ENCODE assay signal across 23 cellular contexts in the genomic region with DNA sequence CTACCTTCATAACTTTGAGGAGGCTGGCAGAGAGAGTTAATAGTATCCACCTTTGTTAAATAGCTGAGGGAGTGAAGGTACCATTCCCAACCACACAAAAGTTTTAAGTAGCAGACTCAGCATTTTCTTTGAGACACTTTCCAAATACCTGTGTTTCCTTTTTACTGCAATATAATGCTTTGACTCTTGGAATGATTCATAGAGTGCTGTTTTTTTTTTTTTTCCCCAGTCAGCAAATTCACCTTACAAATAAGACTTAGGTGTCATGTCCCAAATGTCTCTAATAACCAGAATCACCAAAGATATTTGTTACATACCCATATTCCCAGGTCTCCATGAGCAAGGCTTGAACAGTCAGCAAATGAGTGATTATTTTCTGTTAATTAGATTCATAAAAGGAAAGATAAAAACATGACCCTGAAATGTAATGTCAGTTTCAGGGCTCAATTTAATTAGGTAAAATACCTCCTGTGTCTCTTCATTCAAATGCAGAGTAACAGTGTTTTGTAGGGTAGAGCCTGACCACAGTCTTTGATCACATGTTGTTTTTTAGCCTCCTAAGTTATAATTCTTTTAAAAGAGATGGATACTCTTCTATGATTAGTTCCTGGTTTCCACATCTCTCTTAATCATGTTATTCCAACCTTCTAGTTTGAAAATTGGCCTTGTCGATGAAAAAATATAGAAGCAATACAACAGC. TPM values are rescaled to one million over a fixed set of nuclear protein-coding genes. Genes with fewer than 3 reads are reported as not detected.
DNase-seq lines count a peak whose midpoint lies in the region; ATAC-seq, FAIRE-seq and TF ChIP-seq lines count a peak whose summit lies in the region.
"Had no signal": no experiment of that assay in that cellular context is flagged by ENCODE, and none has a peak within 500 bp of the region (broad histone marks: within the 10 kb centered on the region; RNA-seq: fewer than 3 reads in every experiment).

No MANE protein-coding gene starts in this region.

- no peak overlapping the region for H2BK15ac ChIP-seq in H1 (ENCODE audit: low read length)

- no peak overlapping the region for H3K27ac ChIP-seq in A549
- no peak overlapping the region for H3K27ac ChIP-seq in H1 (ENCODE audit: low read depth, low read length)
- H3K27ac ChIP-seq in hepatocyte: no peak overlapping the region
- H3K27ac ChIP-seq: GM23248 had no signal

- H3K27me3 ChIP-seq in H7 (ENCODE audit: control insufficient read depth, insufficient read depth, low read length) (no peaks in the 10 kb centered on the region), H1 (replicated peaks in 1 of 4; ENCODE audit: control insufficient read depth in 3 of 4, extremely low read depth in 1 of 4, insufficient read depth in 3 of 4, low read length in 3 of 4) (no peaks in the 10 kb centered on the region), hepatocyte (no peaks in the 10 kb centered on the region)

- POLR2A ChIA-PET in A549 (lab: Yijun Ruan, JAX) (no interaction called here), WTC11 (lab: Charles Lee) (no interaction called here), H1 (lab: Charles Lee; ENCODE audit: partially characterized antibody) (no interaction called here)

- H4K91ac ChIP-seq in H1 (replicated peaks; ENCODE audit: insufficient read length, low read length): no peak overlapping the region

- TF ChIP-seq EP300 in A549 (IDR thresholded peaks at IDR 0.05) (no peak), H1 (IDR thresholded peaks at IDR 0.05; ENCODE audit: borderline replicate concordance in 1 of 2, low read depth in 2 of 2, low read length in 2 of 2) (no peak)

- no peak overlapping the region for H3K4me3 Mint-ChIP-seq in WTC11
- H3K4me3 Mint-ChIP-seq: CD4-positive, alpha-beta memory T cell had no signal

- H3K18ac ChIP-seq in H1 (ENCODE audit: extremely low read depth, low read length): no peak overlapping the region

- peaks cover 13% of the 10 kb centered on the region for H3K36me3 Mint-ChIP-seq in WTC11
- H3K36me3 Mint-ChIP-seq: CD4-positive, alpha-beta memory T cell had no signal

- no peak for FAIRE-seq in A549 (lab: Jason Lieb, UNC)
- no peak for FAIRE-seq in H1 (lab: Jason Lieb, UNC)
- FAIRE-seq: GM12892, H54 had no signal

- H3K27ac Mint-ChIP-seq in WTC11: no peak overlapping the region
- H3K27ac Mint-ChIP-seq: CD4-positive, alpha-beta memory T cell had no signal

- H3K23ac ChIP-seq in H1 (ENCODE audit: insufficient read length): no peak overlapping the region

- no peak for TF ChIP-seq POLR2A in A549 (IDR thresholded peaks at IDR 0.05; ENCODE audit: low read length)
- no peak for TF ChIP-seq POLR2A in H1 (IDR thresholded peaks at IDR 0.05; ENCODE audit: control extremely low read depth in 1 of 2, low read depth in 2 of 2, low read length in 2 of 2)

- CTCF ChIA-PET in A549 (lab: Yijun Ruan, JAX): no interaction called here
- CTCF ChIA-PET in WTC11 (lab: Charles Lee): no interaction called here
- CTCF ChIA-PET in H1 (lab: Charles Lee; ENCODE audit: partially characterized antibody): interaction anchor here (1.2 kb wide), 1 partner anchor 12 kb away, joined by 3 read pairs; no protein-coding TSS in a partner anchor

- no peaks in the 10 kb centered on the region for H3K23me2 ChIP-seq in H1 (ENCODE audit: low read depth, low read length)

- no peak overlapping the region for H3K4me2 ChIP-seq in A549
- no peak overlapping the region for H3K4me2 ChIP-seq in H1 (ENCODE audit: insufficient read depth in 1 of 2, low read depth in 2 of 2, low read length in 2 of 2)
- no peak overlapping the region for H3K4me2 ChIP-seq in hepatocyte

- no peak overlapping the region for H2BK20ac ChIP-seq in H1 (ENCODE audit: low read length)

- peak overlapping the region in 1 of 4 experiments; percentile 34; a peak in 1 of 7 replicates for H3K9ac ChIP-seq in H1 (replicated peaks in 1 of 4; ENCODE audit: extremely low read depth in 1 of 4, low read depth in 3 of 4, low read length in 3 of 4)
- H3K9ac ChIP-seq: GM23248 had no signal

- H3K9me3 Mint-ChIP-seq in WTC11: peaks cover 12% of the 10 kb centered on the region

- no peak overlapping the region for H2AK5ac ChIP-seq in H1 (ENCODE audit: low read depth, low read length)

- H3K27me3 Mint-ChIP-seq in WTC11 (ENCODE audit: low read depth): no peaks in the 10 kb centered on the region
- H3K27me3 Mint-ChIP-seq: CD4-positive, alpha-beta memory T cell had no signal

- no peak overlapping the region for H2BK5ac ChIP-seq in H1 (ENCODE audit: low read depth, low read length)

- ATAC-seq in A549 (no peak), WTC11 (peak; percentile 52; the same call in 1 of the 2 replicates)

- no peak for TF ChIP-seq CTCF in A549 (IDR thresholded peaks at IDR 0.05)
- TF ChIP-seq CTCF in WTC11 (IDR thresholded peaks at IDR 0.05): no peak
- no peak for TF ChIP-seq CTCF in H1 (IDR thresholded peaks at IDR 0.05; ENCODE audit: control extremely low read depth in 1 of 3, insufficient read depth in 1 of 3, low read depth in 1 of 3, low read length in 3 of 3)
- no peak for TF ChIP-seq CTCF in hepatocyte (IDR thresholded peaks at IDR 0.05; ENCODE audit: poor library complexity)

- no peak for DNase-seq in A549 (ENCODE audit: low read depth in 1 of 2, low spot score in 1 of 2)
- peak; percentile 23 for DNase-seq in H7
- no peak for DNase-seq in WTC11 (ENCODE audit: low spot score)
- no peak for DNase-seq in H1 (ENCODE audit: low read depth in 1 of 2, low spot score in 2 of 2)
- DNase-seq in activated CD4-positive, alpha-beta T cell treated with anti-CD3 and anti-CD28 coated beads, Interleukin-2, amount 50 U/mL, for 1 hour: no peak
- no peak for DNase-seq in GF-D8 (lab: John Stamatoyannopoulos, UW)
- DNase-seq in hepatocyte (ENCODE audit: low spot score): no peak
- no peak for DNase-seq in HuH-7.5 (ENCODE audit: low spot score)
- DNase-seq: 8988T; C1 segment of cervical spinal cord; Calu3; CD4-positive, alpha-beta memory T cell; COR-L47; DMS53; DMS79 treated with DMSO at 0.1 percent for 48 hours; GM23248; HCEC 1CT had no signal

- H4K8ac ChIP-seq in H1 (ENCODE audit: extremely low read depth, insufficient read depth, low read length): no peak overlapping the region

- H3K9me2 ChIP-seq in hepatocyte (replicated peaks; ENCODE audit: insufficient read depth): no peaks in the 10 kb centered on the region

- no peak overlapping the region for H2BK12ac ChIP-seq in H1 (ENCODE audit: low read depth, low read length)

- WGBS in A549 (ENCODE audit: missing lambda C conversion rate): 72% methylated on average over 1 of the region's 1 CpG
- 61% methylated on average over 1 of the region's 1 CpG; no CpG with 5 or more reads in 1 of the 2 experiments for WGBS in H1 (ENCODE audit: extremely low coverage in 1 of 2, insufficient coverage in 1 of 2, insufficient read length in 1 of 2, insufficient replicate concordance in 2 of 2, low coverage in 1 of 2, low lambda C conversion rate in 2 of 2, missing lambda C conversion rate in 1 of 2), 2 experiments
- 90% methylated on average over 1 of the region's 1 CpG for WGBS in hepatocyte (ENCODE audit: low lambda C conversion rate, missing lambda C conversion rate)

- H3K79me2 ChIP-seq in H1 (ENCODE audit: control insufficient read depth in 1 of 2, insufficient read depth in 2 of 2, low read length in 2 of 2) (no peaks in the 10 kb centered on the region), hepatocyte (no peaks in the 10 kb centered on the region)

- H4K5ac ChIP-seq in H1 (ENCODE audit: insufficient read length, low read depth, low read length): no peak overlapping the region

- no peak overlapping the region for H3K56ac ChIP-seq in H1 (replicated peaks; ENCODE audit: insufficient read length, low read depth, low read length)

- no peak for TF ChIP-seq RAD21 in A549 (conservative IDR thresholded peaks at IDR 0.05 in 1 of 2, IDR thresholded peaks at IDR 0.05 in 1 of 2)
- no peak for TF ChIP-seq RAD21 in H1 (IDR thresholded peaks at IDR 0.05 in 1 of 2, conservative IDR thresholded peaks at IDR 0.05 in 1 of 2; ENCODE audit: low read depth in 2 of 2, low read length in 2 of 2)

- H2AFZ ChIP-seq in H1 (ENCODE audit: low read length): no peak overlapping the region
- H2AFZ ChIP-seq in hepatocyte: no peak overlapping the region
- H2AFZ ChIP-seq: GM23248 had no signal

- H3K36me3 ChIP-seq in H7 (replicated peaks; ENCODE audit: control insufficient read depth, insufficient read depth, low read length): no peaks in the 10 kb centered on the region
- H3K36me3 ChIP-seq in H1 (ENCODE audit: control insufficient read depth in 2 of 4, insufficient read depth in 4 of 4, low read length in 3 of 4): peaks cover 0 to 1% (median 0%) of the 10 kb centered on the region in 4 experiments; a peak in 2 of 8 replicates
- H3K36me3 ChIP-seq in hepatocyte (replicated peaks; ENCODE audit: insufficient read depth, low read depth): no peaks in the 10 kb centered on the region

- no peak overlapping the region for H3K4ac ChIP-seq in H1 (replicated peaks; ENCODE audit: insufficient read length, low read depth, low read length)

- peaks cover 18% of the 10 kb centered on the region for H3K4me1 Mint-ChIP-seq in WTC11
- H3K4me1 Mint-ChIP-seq: CD4-positive, alpha-beta memory T cell had no signal

- no peaks in the 10 kb centered on the region for H3K79me1 ChIP-seq in H1 (ENCODE audit: low read depth, low read length)

- H3K4me1 ChIP-seq in A549 (no peaks in the 10 kb centered on the region), H1 (replicated peaks in 1 of 4; ENCODE audit: control insufficient read depth in 3 of 4, insufficient read depth in 4 of 4, low read length in 3 of 4) (peaks cover 0 to 3% (median 1%) of the 10 kb centered on the region in 4 experiments; a peak in 3 of 7 replicates), hepatocyte (ENCODE audit: insufficient read depth) (no peaks in the 10 kb centered on the region)

- no peak overlapping the region for H3K14ac ChIP-seq in H1 (ENCODE audit: insufficient read length)

- H3K9me3 ChIP-seq in A549: no peaks in the 10 kb centered on the region
- peaks cover 5 to 7% of the 10 kb centered on the region in 2 experiments; a peak in 3 of 4 replicates for H3K9me3 ChIP-seq in H1 (ENCODE audit: insufficient read depth in 2 of 2, low read depth in 1 of 2, low read length in 1 of 2)
- H3K9me3 ChIP-seq in hepatocyte (ENCODE audit: low read depth): no peaks in the 10 kb centered on the region

- H4K20me1 ChIP-seq in H1 (replicated peaks in 1 of 2; ENCODE audit: control insufficient read depth in 1 of 2, insufficient read depth in 2 of 2, low read length in 2 of 2) (no peaks in the 10 kb centered on the region), hepatocyte (ENCODE audit: insufficient read depth, poor library complexity, severe bottlenecking) (no peaks in the 10 kb centered on the region)

- H2BK120ac ChIP-seq in H1 (replicated peaks; ENCODE audit: low read depth, low read length): no peak overlapping the region

- H3K4me3 ChIP-seq in A549: no peak overlapping the region
- no peak overlapping the region for H3K4me3 ChIP-seq in H7 (ENCODE audit: insufficient read depth, low read depth, low read length)
- H3K4me3 ChIP-seq in H1 (ENCODE audit: extremely low read depth in 1 of 4, insufficient read depth in 2 of 4, low read depth in 3 of 4, low read length in 4 of 4): no peak overlapping the region; a peak in 1 of 8 replicates
- H3K4me3 ChIP-seq in hepatocyte: no peak overlapping the region
- H3K4me3 ChIP-seq: GM23248 had no signal

RNA-seq across cellular contexts. Expression of a gene that starts 39.9 kb away (rescaled TPM):
- polyA plus RNA-seq in A549 (2011; rRNA removed) (not detected in 2 replicates), A549 (2017; fragmentation: RNase III; extraction: RNeasy Plus Mini Kit Qiagen cat#74134 plus additional on column Dnase treatment) (not detected in 3 replicates), H1 (2011; rRNA removed) (0.14 and 0.30 TPM in 2 replicates), hepatocyte (not detected in 2 replicates)
- not detected in 2 replicates for polyA plus RNA-seq in A549 (2012; cell fraction: cytosol; rRNA removed)
- polyA plus RNA-seq in A549 (2012; cell fraction: nucleus; rRNA removed): not detected in 2 replicates
- not detected in 2 replicates for polyA minus RNA-seq in A549 (2011; rRNA and poly(A)+ RNA removed)
- 0.03 TPM in 1 of 2 replicates, not detected in the other for total RNA-seq in H7 (2014; rRNA removed; shearing (Covaris generic))
- total RNA-seq in WTC11 (2021) (0.05 TPM in 1 of 3 replicates, not detected in the others), hepatocyte (0.03 TPM in 1 of 2 replicates, not detected in the other)
- 0.11 and 0.15 TPM in 2 replicates for total RNA-seq in H1 (2021; fragmentation: NEBNext Ultra II Directional; extraction: Animal tissue kit (Norgen Biotek cat#: 25700))
- 0.04 TPM for polyA plus RNA-seq in H1 (2011; cell fraction: cytosol; rRNA removed)
- polyA plus RNA-seq in H1 (2011; cell fraction: nucleus; rRNA removed): 0.14 TPM
- 0.05 to 0.08 TPM (median 0.08 TPM) in 3 of 4 replicates, not detected in the other for polyA plus RNA-seq in H1 (2012, experiment 1 of 2)
- 0.09 TPM for polyA plus RNA-seq in H1 (2012, experiment 2 of 2)
- 0.06 TPM for polyA plus RNA-seq in H1 (2013, experiment 1 of 2)
- polyA plus RNA-seq in H1 (2013, experiment 2 of 2): 0.07 TPM
- 0.35 and 1.00 TPM in 2 replicates for polyA minus RNA-seq in H1 (2011; rRNA and poly(A)+ RNA removed)
- polyA minus RNA-seq in H1 (2011; cell fraction: cytosol; rRNA and poly(A)+ RNA removed): not detected
- 1.00 TPM for polyA minus RNA-seq in H1 (2011; cell fraction: nucleus; rRNA and poly(A)+ RNA removed)
- total RNA-seq: A673; Calu3; CD4-positive, alpha-beta memory T cell; Daoy; G401; GM23248 had no signal
- polyA plus RNA-seq: BJ; CD4-positive, alpha-beta memory T cell; GM23248 had no signal
